In genomic region chr1:247291161-247291560, GRCh38 we compare ENCODE assay signal across 36 cellular contexts. TPM values are rescaled to one million over a fixed set of nuclear protein-coding genes. Genes with fewer than 3 reads are reported as not detected.
"Had no signal": no experiment of that assay in that cellular context is flagged by ENCODE, and none has a peak within 500 bp of the region (broad histone marks: within the 10 kb centered on the region; RNA-seq: fewer than 3 reads in every experiment).

No MANE protein-coding gene starts in this region.

- H3K36me3 ChIP-seq: left ventricle myocardium inferior, neural progenitor cell, neutrophil, right atrium auricular region, right lobe of liver, thyroid gland, transverse colon, upper lobe of left lung, vagina had no signal

- H3K27me3 Mint-ChIP-seq: naive B cell; stimulated activated memory B cell treated with anti-CD40 and anti-IgM and Interleukin-4, amounts not matched to agents 10 μg/mL and 1 μg/mL and 100 μg/mL, for 72 hours; stimulated activated naive CD8-positive, alpha-beta T cell treated with anti-CD3 and anti-CD28 coated beads, Interleukin-15, amount 100 ng/mL, for 72 hours had no signal

- DNase-seq: hypothalamus; immature natural killer cell; left ventricle myocardium inferior; naive B cell; natural killer cell; nephron progenitor cell; occipital lobe; right lobe of liver; stimulated activated CD4-positive, alpha-beta T cell treated with anti-CD3 and anti-CD28 coated beads, Interleukin-1b, Interleukin-23, amount 100 ng/mL, for 48 hours; stimulated activated CD4-positive, alpha-beta T cell treated with anti-CD3 and anti-CD28 coated beads, Interleukin-2, amount 100 ng/mL, for 48 hours; stimulated activated CD4-positive, alpha-beta T cell treated with anti-CD3 and anti-CD28 coated beads, Interleukin-4, amount 100 ng/mL, for 4 hours; stimulated activated CD8-positive, alpha-beta memory T cell treated with anti-CD3 and anti-CD28 coated beads, Interleukin-4, amount 100 ng/mL, for 48 hours; stimulated activated naive CD4-positive, alpha-beta T cell treated with Interleukin-2 at 50 U/mL for 16 hours; stimulated activated naive CD8-positive, alpha-beta T cell treated with anti-CD3 and anti-CD28 coated beads, Interleukin-15, amount 100 ng/mL, for 72 hours; substantia nigra; thyroid gland; transverse colon had no signal

- H3K36me3 Mint-ChIP-seq: natural killer cell had no signal

- H3K4me2 ChIP-seq: neural progenitor cell, smooth muscle cell had no signal

- H3K4me1 ChIP-seq: left ventricle myocardium inferior, right atrium auricular region, right lobe of liver, thyroid gland, transverse colon, upper lobe of left lung, vagina had no signal

- H3K4me3 Mint-ChIP-seq: mesothelial cell of epicardium; naive B cell; natural killer cell; nephron progenitor cell; neural progenitor cell; stimulated activated memory B cell treated with anti-CD40 and anti-IgM and Interleukin-4, amounts not matched to agents 10 μg/mL and 1 μg/mL and 100 μg/mL, for 72 hours; stimulated activated naive CD8-positive, alpha-beta T cell treated with anti-CD3 and anti-CD28 coated beads, Interleukin-15, amount 100 ng/mL, for 72 hours had no signal

- H3K4me1 Mint-ChIP-seq: naive B cell; stimulated activated memory B cell treated with anti-CD40 and anti-IgM and Interleukin-4, amounts not matched to agents 10 μg/mL and 1 μg/mL and 100 μg/mL, for 72 hours; stimulated activated naive CD8-positive, alpha-beta T cell treated with anti-CD3 and anti-CD28 coated beads, Interleukin-15, amount 100 ng/mL, for 72 hours had no signal

- H3K9ac ChIP-seq: neural progenitor cell had no signal

- H3K27me3 ChIP-seq: neural progenitor cell, neutrophil, right atrium auricular region, right lobe of liver, thyroid gland, transverse colon, upper lobe of left lung, vagina had no signal

- H3K4me3 ChIP-seq: left ventricle myocardium inferior, lung, neural progenitor cell, right atrium auricular region, right lobe of liver, smooth muscle cell, thyroid gland, transverse colon, upper lobe of left lung, vagina had no signal

- H3K27ac Mint-ChIP-seq: mesothelial cell of epicardium; nephron progenitor cell; neural progenitor cell; progenitor cell of endocrine pancreas; stimulated activated memory B cell treated with anti-CD40 and anti-IgM and Interleukin-4, amounts not matched to agents 10 μg/mL and 1 μg/mL and 100 μg/mL, for 72 hours; stimulated activated naive CD8-positive, alpha-beta T cell treated with anti-CD3 and anti-CD28 coated beads, Interleukin-15, amount 100 ng/mL, for 72 hours had no signal

- ATAC-seq: right lobe of liver; stimulated activated memory B cell treated with anti-CD40 and anti-IgM and Interleukin-4, amounts not matched to agents 10 μg/mL and 1 μg/mL and 100 μg/mL, for 72 hours had no signal

- H3K9me3 ChIP-seq: neutrophil, right atrium auricular region, right lobe of liver, thyroid gland, transverse colon, vagina had no signal

- H3K27ac ChIP-seq: left ventricle myocardium inferior, neural progenitor cell, neutrophil, right atrium auricular region, right lobe of liver, thyroid gland, transverse colon, upper lobe of left lung, vagina had no signal

RNA-seq across cellular contexts. Expression of gene VN1R5, which starts 35.3 kb away (rescaled TPM):
- total RNA-seq: kidney epithelial cell, left ventricle myocardium inferior, lower leg skin, lung, mesothelial cell of epicardium, mononuclear cell, natural killer cell, occipital lobe, osteocyte, progenitor cell of endocrine pancreas, pulmonary artery endothelial cell, renal cortical epithelial cell, right atrium auricular region, right lobe of liver, skeletal muscle tissue, smooth muscle cell, temporal lobe, thyroid gland, transverse colon, upper lobe of left lung, urinary bladder, vagina had no signal
- polyA plus RNA-seq: immature natural killer cell, lung, smooth muscle cell, urinary bladder had no signal
